ENCODE assay signal across 8 cellular contexts in the genomic region with DNA sequence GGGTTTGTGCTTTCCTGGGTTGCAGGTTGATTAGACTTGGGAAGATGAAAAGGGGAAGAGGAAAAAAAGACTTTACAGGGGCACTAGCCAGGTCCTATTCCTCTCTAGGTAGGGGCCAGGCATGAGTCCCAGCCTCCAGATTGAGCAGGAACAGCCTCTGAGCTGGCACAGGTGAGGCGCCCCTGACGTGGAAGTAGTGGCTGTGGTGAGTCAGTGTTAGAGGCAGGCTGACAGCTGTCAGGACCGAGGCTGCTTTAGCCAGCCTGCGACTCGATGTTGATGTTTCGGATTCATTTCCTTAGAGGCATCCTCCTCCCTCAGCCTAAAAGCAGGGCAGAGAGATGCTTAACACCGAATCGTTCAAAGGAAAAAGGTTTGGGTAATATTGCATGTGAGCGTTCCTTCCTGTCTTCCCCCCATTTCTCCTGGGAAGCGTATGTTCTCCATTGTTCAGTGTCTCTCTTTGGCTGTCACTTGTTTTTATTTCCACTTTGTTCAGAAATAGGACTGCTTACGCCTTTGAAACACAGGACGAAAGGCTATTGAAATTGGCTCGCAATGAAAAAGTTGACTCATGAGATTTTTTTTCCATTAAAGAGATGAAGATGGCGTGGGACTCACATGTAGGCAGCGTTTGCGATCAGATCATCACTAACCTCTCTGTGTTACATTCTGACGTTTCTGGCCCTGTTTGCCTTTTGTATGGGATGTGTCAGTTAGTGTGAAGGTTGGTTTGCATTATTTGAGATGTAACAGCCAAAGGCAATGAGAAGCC. TPM values are rescaled to one million over a fixed set of nuclear protein-coding genes. Genes with fewer than 3 reads are reported as not detected.
A peak's percentile ranks its signal among the peaks of the same experiment; 100 is the strongest.
DNase-seq lines count a peak whose midpoint lies in the region; ATAC-seq and TF ChIP-seq lines count a peak whose summit lies in the region.

No MANE protein-coding gene starts in this region.

- in situ Hi-C loops in astrocyte of the spinal cord (cut with HindIII; ENCODE audit: low sequenced_read_pairs): no loop called here

- H3K4me3 ChIP-seq in AG04450 (ENCODE audit: low read depth, low read length) (peak overlapping the region; percentile 79), astrocyte of the spinal cord (ENCODE audit: low read depth, low read length) (peak overlapping the region; percentile 63)

- peak overlapping the region; percentile 21 for H3K27ac ChIP-seq in AG04450 (ENCODE audit: low read depth, low read length)

- no peaks in the 10 kb centered on the region; the same call in 1 of the 2 replicates for H3K9me3 ChIP-seq in AG04450 (ENCODE audit: control insufficient read depth, insufficient read depth, low read length)

- no peak for TF ChIP-seq CTCF in AG04450 (IDR thresholded peaks at IDR 0.05; ENCODE audit: low read depth, low read length)
- no peak for TF ChIP-seq CTCF in astrocyte of the spinal cord (IDR thresholded peaks at IDR 0.05; ENCODE audit: low read depth, low read length)

- no peaks in the 10 kb centered on the region for H3K27me3 ChIP-seq in AG04450 (ENCODE audit: control insufficient read depth, insufficient read depth, low read length)

- ATAC-seq in GM21717 (IDR thresholded peaks at IDR 0.05; ENCODE audit: unreplicated experiment) (peak; percentile 41), left colon (peak; percentile 58)

- intact Hi-C loops in left colon (cut with DNase I, micrococcal nuclease): no loop called here

- POLR2A ChIA-PET in AG04450 (lab: Yijun Ruan, JAX): no interaction called here

- DNase-seq in AG04450 (ENCODE audit: low read depth, low spot score) (no peak), T-helper 2 cell (peak in 4 of 5 experiments; percentile 58 to 72 (median 64)), astrocyte of the spinal cord (ENCODE audit: low read depth, low spot score) (peak; percentile 61), left colon (peak; percentile 70 to 81), T1000 (lab: John Stamatoyannopoulos, UW) (no peak), middle frontal gyrus (ENCODE audit: extremely low spot score, low spot score) (no peak)
- peak; percentile 64 to 82 for DNase-seq in stimulated activated CD4-positive, alpha-beta T cell treated with anti-CD3 and anti-CD28 coated beads, Interleukin-4, amount 100 ng/mL, for 4 hours

- CTCF ChIA-PET in AG04450 (lab: Charles Lee): no interaction called here

RNA-seq across cellular contexts. Expression of a gene that starts 1.2 kb away (rescaled TPM):
- polyA plus RNA-seq in AG04450 (2011; rRNA removed): 10.0 and 10.1 TPM in 2 replicates
- polyA minus RNA-seq in AG04450 (2011; rRNA and poly(A)+ RNA removed): 26.9 and 30.0 TPM in 2 replicates
- 10 to 100 TPM; 28.9 to 40.3 TPM for total RNA-seq in left colon

RNA-seq across cellular contexts. Expression of a gene that starts 17.5 kb away (rescaled TPM):
- polyA plus RNA-seq in AG04450 (2011; rRNA removed): 136 and 150 TPM in 2 replicates
- 117 and 131 TPM in 2 replicates for polyA minus RNA-seq in AG04450 (2011; rRNA and poly(A)+ RNA removed)
- total RNA-seq in left colon: 10 to 100 TPM; 73.9 to 76.9 TPM

Comparison
In these comparisons a context has a peak if more than half of its experiments do, and no peak if none do; other contexts are left out.
1. DNase-seq: peak in T-helper 2 cell (4 of 5), astrocyte of the spinal cord (single experiment), left colon (2 of 2) and stimulated activated CD4-positive, alpha-beta T cell treated with anti-CD3 and anti-CD28 coated beads, Interleukin-4, amount 100 ng/mL, for 4 hours (2 of 2); none in AG04450 (single experiment), T1000 (single experiment) and middle frontal gyrus (single experiment).